Comparison of ENCODE assay signal across 10 cellular contexts in genomic region chr5:117131048-117131679, GRCh38.
DNase-seq lines count a peak whose midpoint lies in the region; ATAC-seq and TF ChIP-seq lines count a peak whose summit lies in the region.
"Had no signal": no experiment of that assay in that cellular context is flagged by ENCODE, and none has a peak within 500 bp of the region (broad histone marks: within the 10 kb centered on the region; RNA-seq: fewer than 3 reads in every experiment).

No MANE protein-coding gene starts in this region.

- no peak for DNase-seq in progenitor cell of endocrine pancreas (ENCODE audit: low spot score, unreplicated experiment)
- DNase-seq in left ventricle myocardium superior: no peak
- DNase-seq in HAP-1 (ENCODE audit: low spot score in 2 of 2): no peak
- DNase-seq in HuH-7.5 (ENCODE audit: low spot score): no peak
- DNase-seq in HuH-7 (ENCODE audit: low spot score): no peak

- no peaks in the 10 kb centered on the region for H3K36me3 Mint-ChIP-seq in progenitor cell of endocrine pancreas (ENCODE audit: insufficient read depth)

- H3K9me3 ChIP-seq in HAP-1: no peaks in the 10 kb centered on the region

- H3K4me1 ChIP-seq in HAP-1: no peaks in the 10 kb centered on the region; the same call in 1 of the 2 replicates

- H3K27me3 Mint-ChIP-seq in progenitor cell of endocrine pancreas: no peaks in the 10 kb centered on the region
- H3K27me3 Mint-ChIP-seq: stimulated activated naive CD8-positive, alpha-beta T cell treated with anti-CD3 and anti-CD28 coated beads, Interleukin-15, Interleukin-2, amounts not matched to agents 100 ng/mL and 50 ng/mL, for 24 hours had no signal

- intact Hi-C loops in left ventricle myocardium superior (cut with micrococcal nuclease): no loop called here

- no peaks in the 10 kb centered on the region for H3K27me3 ChIP-seq in HAP-1 (ENCODE audit: low read depth)

- peak overlapping the region; percentile 2 for H3K27ac Mint-ChIP-seq in progenitor cell of endocrine pancreas
- H3K27ac Mint-ChIP-seq: stimulated activated naive CD8-positive, alpha-beta T cell treated with anti-CD3 and anti-CD28 coated beads, Interleukin-15, Interleukin-2, amounts not matched to agents 100 ng/mL and 50 ng/mL, for 24 hours had no signal

- no peaks in the 10 kb centered on the region for H3K4me1 Mint-ChIP-seq in progenitor cell of endocrine pancreas (ENCODE audit: low read depth)

- ATAC-seq in GM19043 (IDR thresholded peaks at IDR 0.05; ENCODE audit: low read depth, unreplicated experiment): peak; percentile 82
- peak; percentile 93 for ATAC-seq in HG02678 (IDR thresholded peaks at IDR 0.05; ENCODE audit: unreplicated experiment)
- ATAC-seq in HG03571 (IDR thresholded peaks at IDR 0.05; ENCODE audit: unreplicated experiment): peak; percentile 79
- ATAC-seq in left ventricle myocardium superior: no peak

- H3K9me3 Mint-ChIP-seq in progenitor cell of endocrine pancreas (ENCODE audit: low read depth): peaks cover 4% of the 10 kb centered on the region
- H3K9me3 Mint-ChIP-seq: stimulated activated naive CD8-positive, alpha-beta T cell treated with anti-CD3 and anti-CD28 coated beads, Interleukin-15, Interleukin-2, amounts not matched to agents 100 ng/mL and 50 ng/mL, for 24 hours had no signal

- in situ Hi-C loops in HAP-1 (cut with MboI; ENCODE audit: low sequenced_read_pairs): no loop called here

- no peak for TF ChIP-seq CTCF in progenitor cell of endocrine pancreas (IDR thresholded peaks at IDR 0.05; ENCODE audit: unreplicated experiment)

- H3K4me3 Mint-ChIP-seq in progenitor cell of endocrine pancreas (ENCODE audit: low read depth): no peak overlapping the region
- H3K4me3 Mint-ChIP-seq: stimulated activated naive CD8-positive, alpha-beta T cell treated with anti-CD3 and anti-CD28 coated beads, Interleukin-15, Interleukin-2, amounts not matched to agents 100 ng/mL and 50 ng/mL, for 24 hours had no signal

- no peak overlapping the region for H3K4me3 ChIP-seq in HAP-1
- H3K4me3 ChIP-seq: skin epidermis had no signal

- H3K36me3 ChIP-seq in HAP-1 (replicated peaks): no peaks in the 10 kb centered on the region
